ENCODE assay signal across 16 cellular contexts in genomic region chr16:68270353-68270752, GRCh38. TPM values are rescaled to one million over a fixed set of nuclear protein-coding genes. Genes with fewer than 3 reads are reported as not detected.
DNase-seq lines count a peak whose midpoint lies in the region; ATAC-seq, FAIRE-seq and TF ChIP-seq lines count a peak whose summit lies in the region.
"Had no signal": no experiment of that assay in that cellular context is flagged by ENCODE, and none has a peak within 500 bp of the region (broad histone marks: within the 10 kb centered on the region; RNA-seq: fewer than 3 reads in every experiment).

No MANE protein-coding gene starts in this region.

- H3K27ac Mint-ChIP-seq in activated CD8-positive, alpha-beta T cell treated with anti-CD3 and anti-CD28 coated beads for 36 hours = peak overlapping the region; percentile 91
- peak overlapping the region; percentile 42 to 59 for H3K27ac Mint-ChIP-seq in natural killer cell

- no peak overlapping the region for H4K8ac ChIP-seq in mesenchymal stem cell (ENCODE audit: low read length)

- peaks cover 84% of the 10 kb centered on the region for H3K4me1 Mint-ChIP-seq in activated CD8-positive, alpha-beta T cell treated with anti-CD3 and anti-CD28 coated beads for 36 hours (ENCODE audit: low read depth)
- H3K4me1 Mint-ChIP-seq in natural killer cell = peaks cover 12 to 33% of the 10 kb centered on the region in 2 donors

- no peak overlapping the region for H3K14ac ChIP-seq in mesenchymal stem cell (ENCODE audit: low read length in 2 of 2)

- POLR2A ChIA-PET in HepG2 (lab: Yijun Ruan, JAX) = interaction anchor here (1.6 kb wide), 1 partner anchor 40 kb away, joined by 7 read pairs; the partner anchor contains the start of genes PRMT7 and SLC7A6OS
- POLR2A ChIA-PET in activated CD8-positive, alpha-beta T cell treated with anti-CD3 and anti-CD28 coated beads for 36 hours (lab: Charles Lee) = interaction anchor here (2.5 to 3.5 kb wide), 2 partner anchors 14 to 18 kb away, joined by 7 to 24 read pairs; no protein-coding TSS in a partner anchor
- POLR2A ChIA-PET in PC-9 (lab: Charles Lee; ENCODE audit: unreplicated experiment) = interaction anchor here (0.6 kb wide), 1 partner anchor 750 kb away, joined by 15 read pairs; no protein-coding TSS in a partner anchor

- H3K9ac ChIP-seq in HepG2 (ENCODE audit: insufficient read depth, low read depth, low read length) (peak overlapping the region; percentile 50; the same call in 1 of the 2 replicates), mesenchymal stem cell (ENCODE audit: low read length) (no peak overlapping the region)
- H3K9ac ChIP-seq: parathyroid adenoma had no signal

- CTCF ChIA-PET in HepG2 (lab: Yijun Ruan, JAX; ENCODE audit: low intra/inter-chr PET ratio, low total read pairs) = interaction anchor here (1.2 kb wide), 1 partner anchor 9 kb away, joined by 3 read pairs; no protein-coding TSS in a partner anchor
- CTCF ChIA-PET in activated CD8-positive, alpha-beta T cell treated with anti-CD3 and anti-CD28 coated beads for 36 hours (lab: Charles Lee) = interaction anchor here (4.1 to 8.5 kb wide), 3 partner anchors 8 to 58 kb away, joined by 21 to 97 read pairs (median 31); partner anchors contain the start of gene SLC7A6
- CTCF ChIA-PET in PC-9 (lab: Charles Lee) = no interaction called here

- ATAC-seq in HepG2 = no peak
- ATAC-seq in right lobe of liver = no peak
- peak; percentile 49 for ATAC-seq in activated CD8-positive, alpha-beta T cell treated with anti-CD3 and anti-CD28 coated beads for 36 hours
- peak in 1 of 3 donors; percentile 23 for ATAC-seq in natural killer cell
- ATAC-seq: left colon had no signal

- in situ Hi-C loops in HepG2 (cut with HindIII; ENCODE audit: extremely low pct_ligation_motif_present, low pct_unique_long_range_greater_than_20kb) = no loop called here

- H2AK5ac ChIP-seq in mesenchymal stem cell (ENCODE audit: low read length, severe bottlenecking) = no peak overlapping the region

- H4K20me1 ChIP-seq in HepG2 (ENCODE audit: insufficient read depth, low read length) (peaks cover 31% of the 10 kb centered on the region), PC-9 (ENCODE audit: insufficient read depth) (peaks cover 30% of the 10 kb centered on the region)

- peaks cover 89% of the 10 kb centered on the region for H3K4me1 ChIP-seq in HepG2 (ENCODE audit: insufficient read depth, low read length)
- peaks cover 0 to 4% (median 0%) of the 10 kb centered on the region in 4 donors for H3K4me1 ChIP-seq in right lobe of liver
- peaks cover 37% of the 10 kb centered on the region for H3K4me1 ChIP-seq in PC-9 (replicated peaks; ENCODE audit: insufficient read depth)
- peaks cover 15% of the 10 kb centered on the region for H3K4me1 ChIP-seq in mesenchymal stem cell (ENCODE audit: control insufficient read depth, insufficient read depth, low read depth, low read length)

- H3K4me2 ChIP-seq in HepG2 (ENCODE audit: low read depth, low read length) = no peak overlapping the region
- H3K4me2 ChIP-seq in PC-9 = no peak overlapping the region
- H3K4me2 ChIP-seq in mesenchymal stem cell (ENCODE audit: low read length, poor library complexity, severe bottlenecking) = no peak overlapping the region

- H3K23ac ChIP-seq in mesenchymal stem cell (ENCODE audit: low read length in 2 of 2) = no peak overlapping the region

- no peaks in the 10 kb centered on the region for H3K9me2 ChIP-seq in PC-9 (ENCODE audit: insufficient read depth)

- H2BK12ac ChIP-seq in mesenchymal stem cell (ENCODE audit: low read length in 2 of 2) = no peak overlapping the region

- H3K79me2 ChIP-seq in HepG2 (ENCODE audit: insufficient read depth, low read length) (peaks cover 88% of the 10 kb centered on the region), PC-9 (ENCODE audit: low read depth) (peaks cover 76% of the 10 kb centered on the region)
- H3K79me2 ChIP-seq: parathyroid adenoma had no signal

- no peak overlapping the region for H4K91ac ChIP-seq in mesenchymal stem cell (ENCODE audit: low read length)

- intact Hi-C loops in HepG2 (cut with micrococcal nuclease; ENCODE audit: unreplicated experiment) = no loop called here
- intact Hi-C loops in right lobe of liver (cut with DNase I) = no loop called here
- intact Hi-C loops in activated CD8-positive, alpha-beta T cell treated with anti-CD3 and anti-CD28 coated beads for 36 hours (cut with micrococcal nuclease) = loop anchor here (2.0 kb wide), 1 partner anchor 14 kb away; no protein-coding TSS in a partner anchor
- intact Hi-C loops in natural killer cell (cut with micrococcal nuclease) = no loop called here
- intact Hi-C loops in PC-9 (cut with micrococcal nuclease; ENCODE audit: unreplicated experiment) = no loop called here

- TF ChIP-seq POLR2A in HepG2 (IDR thresholded peaks at IDR 0.05; ENCODE audit: insufficient read depth in 1 of 2, low read depth in 2 of 2, low read length in 2 of 2) (no peak), right lobe of liver (IDR thresholded peaks at IDR 0.05) (no peak)

- H2BK5ac ChIP-seq in mesenchymal stem cell (ENCODE audit: low read depth, low read length, poor library complexity, severe bottlenecking) = no peak overlapping the region

- no peak for TF ChIP-seq CTCF in HepG2 (CRISPR knock-in tag; IDR thresholded peaks at IDR 0.05)
- no peak for TF ChIP-seq CTCF in right lobe of liver (IDR thresholded peaks at IDR 0.05)
- no peak for TF ChIP-seq CTCF in activated CD8-positive, alpha-beta T cell treated with anti-CD3 and anti-CD28 coated beads for 36 hours (IDR thresholded peaks at IDR 0.05)
- TF ChIP-seq CTCF in natural killer cell (IDR thresholded peaks at IDR 0.05) = no peak
- no peak for TF ChIP-seq CTCF in PC-9 (conservative IDR thresholded peaks at IDR 0.05)

- no peak overlapping the region for H2BK15ac ChIP-seq in mesenchymal stem cell (ENCODE audit: low read depth, poor library complexity, severe bottlenecking)

- no peaks in the 10 kb centered on the region for H3K9me3 Mint-ChIP-seq in activated CD8-positive, alpha-beta T cell treated with anti-CD3 and anti-CD28 coated beads for 36 hours
- H3K9me3 Mint-ChIP-seq in natural killer cell = no peaks in the 10 kb centered on the region

- peaks cover 60% of the 10 kb centered on the region for H3K36me3 Mint-ChIP-seq in activated CD8-positive, alpha-beta T cell treated with anti-CD3 and anti-CD28 coated beads for 36 hours (ENCODE audit: low read depth)
- no peaks in the 10 kb centered on the region for H3K36me3 Mint-ChIP-seq in natural killer cell

- TF ChIP-seq EP300 in HepG2 (IDR thresholded peaks at IDR 0.05; ENCODE audit: low read depth in 2 of 2, low read length in 2 of 2) (no peak), HepG2 (CRISPR knock-in tag; IDR thresholded peaks at IDR 0.05; ENCODE audit: borderline replicate concordance) (no peak)

- H2AFZ ChIP-seq in HepG2 (ENCODE audit: low read length) (no peak overlapping the region), PC-9 (no peak overlapping the region), mesenchymal stem cell (ENCODE audit: low read depth, low read length) (no peak overlapping the region)
- H2AFZ ChIP-seq: parathyroid adenoma had no signal

- no peaks in the 10 kb centered on the region for H3K27me3 Mint-ChIP-seq in activated CD8-positive, alpha-beta T cell treated with anti-CD3 and anti-CD28 coated beads for 36 hours
- no peaks in the 10 kb centered on the region for H3K27me3 Mint-ChIP-seq in natural killer cell (ENCODE audit: low read depth in 2 of 2)

- BruUV-seq in HepG2 (replicated peaks; lab: Mats Ljungman, UMichigan) (no TSS peak), PC-9 (replicated peaks; lab: Mats Ljungman, UMichigan) (no TSS peak)

- H3K9me3 ChIP-seq in HepG2 (ENCODE audit: low read length) (no peaks in the 10 kb centered on the region), right lobe of liver (no peaks in the 10 kb centered on the region), PC-9 (ENCODE audit: insufficient read depth, low read depth) (no peaks in the 10 kb centered on the region), mesenchymal stem cell (ENCODE audit: control insufficient read depth, low read length) (no peaks in the 10 kb centered on the region)
- H3K9me3 ChIP-seq: spleen, stomach had no signal

- no peak overlapping the region for H3K4me3 ChIP-seq in HepG2 (replicated peaks in 1 of 3; ENCODE audit: insufficient read depth in 1 of 3, low read depth in 2 of 3, low read length in 3 of 3)
- H3K4me3 ChIP-seq in right lobe of liver = no peak overlapping the region
- no peak overlapping the region for H3K4me3 ChIP-seq in PC-9
- no peak overlapping the region for H3K4me3 ChIP-seq in mesenchymal stem cell (ENCODE audit: insufficient read depth in 1 of 2, low read depth in 1 of 2, low read length in 2 of 2)
- H3K4me3 ChIP-seq: spleen, stomach had no signal

- H3F3A ChIP-seq in PC-9 (ENCODE audit: insufficient read depth, low read depth) = peaks cover 21% of the 10 kb centered on the region

- DNase-seq in HepG2 (ENCODE audit: low spot score) (no peak), right lobe of liver (no peak), natural killer cell (no peak), PC-9 (no peak), mesenchymal stem cell (no peak), urothelium cell line (ENCODE audit: low spot score) (no peak)
- no peak for DNase-seq in activated CD8-positive, alpha-beta T cell treated with anti-CD3 and anti-CD28 coated beads for 36 hours
- DNase-seq: DMS53, hippocampal formation, left colon, NCI-H2029, NCI-H526, spleen, stomach, WERI-Rb-1 had no signal

- peak overlapping the region; percentile 36 for H3K4me3 Mint-ChIP-seq in activated CD8-positive, alpha-beta T cell treated with anti-CD3 and anti-CD28 coated beads for 36 hours
- H3K4me3 Mint-ChIP-seq in natural killer cell = no peak overlapping the region

- no peak for FAIRE-seq in HepG2 (lab: Jason Lieb, UNC)
- no peak for FAIRE-seq in urothelium cell line (lab: Jason Lieb, UNC)

- H2BK120ac ChIP-seq in mesenchymal stem cell (ENCODE audit: low read depth, low read length) = no peak overlapping the region

- H3K79me1 ChIP-seq in mesenchymal stem cell (replicated peaks; ENCODE audit: low read length, poor library complexity, severe bottlenecking) = peaks cover 18% of the 10 kb centered on the region

- no peak for TF ChIP-seq RAD21 in HepG2 (CRISPR knock-in tag; IDR thresholded peaks at IDR 0.05)

- H3K27ac ChIP-seq in HepG2 (ENCODE audit: extremely low read length, insufficient read depth, low read length) (peak overlapping the region; percentile 78), right lobe of liver (no peak overlapping the region), PC-9 (no peak overlapping the region), mesenchymal stem cell (ENCODE audit: low read length, poor library complexity, severe bottlenecking) (no peak overlapping the region)
- H3K27ac ChIP-seq: parathyroid adenoma, spleen, WERI-Rb-1 had no signal

- WGBS in HepG2 (ENCODE audit: low lambda C conversion rate) = 0% methylated on average over 1 of the region's 1 CpG
- WGBS in right lobe of liver (ENCODE audit: insufficient coverage, low coverage, low lambda C conversion rate, missing lambda C conversion rate) = 38% methylated on average over 1 of the region's 1 CpG
- 0% methylated on average over 1 of the region's 1 CpG for WGBS in mesenchymal stem cell

- H3K27me3 ChIP-seq in HepG2 (ENCODE audit: control insufficient read depth in 1 of 2, insufficient read depth in 2 of 2, low read length in 2 of 2) (no peaks in the 10 kb centered on the region; a peak in 1 of 5 replicates), right lobe of liver (no peaks in the 10 kb centered on the region), PC-9 (ENCODE audit: insufficient read depth, low read depth) (no peaks in the 10 kb centered on the region), mesenchymal stem cell (ENCODE audit: control insufficient read depth in 1 of 2, insufficient read depth in 1 of 2, low read length in 2 of 2) (no peaks in the 10 kb centered on the region)
- H3K27me3 ChIP-seq: spleen, stomach had no signal

- H3K36me3 ChIP-seq in HepG2 (replicated peaks in 1 of 2; ENCODE audit: control insufficient read depth in 1 of 2, insufficient read depth in 2 of 2, low read length in 2 of 2) (peaks cover 19 to 36% of the 10 kb centered on the region in 2 experiments), right lobe of liver (no peaks in the 10 kb centered on the region), PC-9 (ENCODE audit: low read depth) (peaks cover 15% of the 10 kb centered on the region; the same call in 1 of the 2 replicates), mesenchymal stem cell (ENCODE audit: control insufficient read depth in 1 of 2, insufficient read depth in 2 of 2, low read depth in 1 of 2, low read length in 2 of 2) (peaks cover 22 to 36% of the 10 kb centered on the region in 2 experiments)

- H3K4ac ChIP-seq in mesenchymal stem cell (ENCODE audit: low read depth in 1 of 2, low read length in 2 of 2) = no peak overlapping the region

- H3K18ac ChIP-seq in mesenchymal stem cell (ENCODE audit: low read depth in 1 of 2, low read length in 2 of 2) = no peak overlapping the region

RNA-seq across cellular contexts. Expression of gene SLC7A6, which starts 6.0 kb away (rescaled TPM):
- total RNA-seq in HepG2 (2016; rRNA removed; fragmentation: Illumina TruSeq; extraction: Trizol) = 25.4 and 35.8 TPM in 2 replicates
- total RNA-seq in HepG2 (2016; cell fraction: cytosol; rRNA removed; fragmentation: Illumina TruSeq; extraction: Trizol; ENCODE audit: low read depth) = 116 and 121 TPM in 2 replicates
- 25.1 and 35.3 TPM in 2 replicates for total RNA-seq in HepG2 (2016; cell fraction: insoluble cytoplasmic fraction; rRNA removed; fragmentation: Illumina TruSeq; extraction: Trizol)
- 38.4 and 41.5 TPM in 2 replicates for total RNA-seq in HepG2 (2016; cell fraction: membrane; rRNA removed; fragmentation: Illumina TruSeq; extraction: Trizol)
- total RNA-seq in HepG2 (2016; cell fraction: nucleus; rRNA removed; fragmentation: Illumina TruSeq; extraction: Trizol) = 53.5 and 62.4 TPM in 2 replicates
- 67.4 and 70.8 TPM in 2 replicates for polyA plus RNA-seq in HepG2 (2011; rRNA removed)
- 38.1 and 42.5 TPM in 2 replicates for polyA plus RNA-seq in HepG2 (2011; cell fraction: cytosol; rRNA removed)
- 195 and 234 TPM in 2 replicates for polyA plus RNA-seq in HepG2 (2011; cell fraction: nucleus; rRNA removed)
- 29.8 and 35.6 TPM in 2 replicates for polyA plus RNA-seq in HepG2 (2012)
- 4.5 and 5.9 TPM in 2 replicates for polyA plus RNA-seq in HepG2 (2016; cell fraction: cytosol; fragmentation: Illumina TruSeq; extraction: Trizol; ENCODE audit: low read depth)
- polyA plus RNA-seq in HepG2 (2016; cell fraction: insoluble cytoplasmic fraction; fragmentation: Illumina TruSeq; extraction: Trizol; ENCODE audit: low read depth) = 17.5 and 18.7 TPM in 2 replicates
- 8.7 and 9.5 TPM in 2 replicates for polyA plus RNA-seq in HepG2 (2016; cell fraction: membrane; fragmentation: Illumina TruSeq; extraction: Trizol; ENCODE audit: low read depth)
- 86.8 and 104 TPM in 2 replicates for polyA plus RNA-seq in HepG2 (2016; cell fraction: nucleus; fragmentation: Illumina TruSeq; extraction: Trizol; ENCODE audit: insufficient read depth, low read depth)
- polyA minus RNA-seq in HepG2 (2011; rRNA and poly(A)+ RNA removed; ENCODE audit: low replicate concordance) = 346 and 374 TPM in 2 replicates
- polyA minus RNA-seq in HepG2 (2011; cell fraction: cytosol; rRNA and poly(A)+ RNA removed) = 39.3 and 39.6 TPM in 2 replicates
- 114 and 135 TPM in 2 replicates for polyA minus RNA-seq in HepG2 (2011; cell fraction: nucleus; rRNA and poly(A)+ RNA removed)
- 1 to 10 TPM; 1.6 to 9.6 (median 4.5) TPM for total RNA-seq in right lobe of liver
- total RNA-seq in activated CD8-positive, alpha-beta T cell treated with anti-CD3 and anti-CD28 coated beads for 36 hours = 10 to 100 TPM; 73.8 to 76.9 TPM
- 10 to 100 TPM; 46.6 to 84.9 (median 69.6) TPM for total RNA-seq in natural killer cell
- total RNA-seq in PC-9 (2021) = 28.6 and 44.7 TPM in 2 replicates
- polyA plus RNA-seq in mesenchymal stem cell (2013, experiment 1 of 2) = 27.0 TPM
- 34.1 TPM for polyA plus RNA-seq in mesenchymal stem cell (2013, experiment 2 of 2)

RNA-seq across cellular contexts. Expression of gene PLA2G15, which starts 25.2 kb away (rescaled TPM):
- 9.9 and 14.4 TPM in 2 replicates for total RNA-seq in HepG2 (2016; rRNA removed; fragmentation: Illumina TruSeq; extraction: Trizol)
- total RNA-seq in HepG2 (2016; cell fraction: cytosol; rRNA removed; fragmentation: Illumina TruSeq; extraction: Trizol; ENCODE audit: low read depth) = 1.6 and 1.9 TPM in 2 replicates
- 8.0 and 15.5 TPM in 2 replicates for total RNA-seq in HepG2 (2016; cell fraction: insoluble cytoplasmic fraction; rRNA removed; fragmentation: Illumina TruSeq; extraction: Trizol)
- total RNA-seq in HepG2 (2016; cell fraction: membrane; rRNA removed; fragmentation: Illumina TruSeq; extraction: Trizol) = 4.8 and 5.1 TPM in 2 replicates
- 16.6 and 20.9 TPM in 2 replicates for total RNA-seq in HepG2 (2016; cell fraction: nucleus; rRNA removed; fragmentation: Illumina TruSeq; extraction: Trizol)
- polyA plus RNA-seq in HepG2 (2011; rRNA removed) = 23.7 and 30.2 TPM in 2 replicates
- 18.0 and 24.3 TPM in 2 replicates for polyA plus RNA-seq in HepG2 (2011; cell fraction: cytosol; rRNA removed)
- polyA plus RNA-seq in HepG2 (2011; cell fraction: nucleus; rRNA removed) = 25.8 and 28.3 TPM in 2 replicates
- 14.5 and 15.3 TPM in 2 replicates for polyA plus RNA-seq in HepG2 (2012)
- 1.2 and 1.8 TPM in 2 replicates for polyA plus RNA-seq in HepG2 (2016; cell fraction: cytosol; fragmentation: Illumina TruSeq; extraction: Trizol; ENCODE audit: low read depth)
- 8.4 and 8.8 TPM in 2 replicates for polyA plus RNA-seq in HepG2 (2016; cell fraction: insoluble cytoplasmic fraction; fragmentation: Illumina TruSeq; extraction: Trizol; ENCODE audit: low read depth)
- polyA plus RNA-seq in HepG2 (2016; cell fraction: membrane; fragmentation: Illumina TruSeq; extraction: Trizol; ENCODE audit: low read depth) = 2.6 and 3.5 TPM in 2 replicates
- polyA plus RNA-seq in HepG2 (2016; cell fraction: nucleus; fragmentation: Illumina TruSeq; extraction: Trizol; ENCODE audit: insufficient read depth, low read depth) = 29.5 and 29.9 TPM in 2 replicates
- polyA minus RNA-seq in HepG2 (2011; rRNA and poly(A)+ RNA removed; ENCODE audit: low replicate concordance) = 18.7 and 48.3 TPM in 2 replicates
- 13.9 and 15.8 TPM in 2 replicates for polyA minus RNA-seq in HepG2 (2011; cell fraction: cytosol; rRNA and poly(A)+ RNA removed)
- polyA minus RNA-seq in HepG2 (2011; cell fraction: nucleus; rRNA and poly(A)+ RNA removed) = 5.9 and 8.5 TPM in 2 replicates
- total RNA-seq in right lobe of liver = 10 to 100 TPM in 5 of 6 experiments, 1 to 10 TPM in 1; 9.7 to 21.2 (median 13.7) TPM
- total RNA-seq in activated CD8-positive, alpha-beta T cell treated with anti-CD3 and anti-CD28 coated beads for 36 hours = 1 to 10 TPM; 6.7 to 6.8 TPM
- 10 to 100 TPM in 2 of 3 donors, 1 to 10 TPM in 1; 5.6 to 13.0 (median 12.7) TPM for total RNA-seq in natural killer cell
- total RNA-seq in PC-9 (2021) = 13.4 and 14.0 TPM in 2 replicates
- polyA plus RNA-seq in mesenchymal stem cell (2013, experiment 1 of 2) = 26.1 TPM
- polyA plus RNA-seq in mesenchymal stem cell (2013, experiment 2 of 2) = 25.9 TPM

RNA-seq across cellular contexts. Expression of gene ESRP2, which starts 34.4 kb away (rescaled TPM):
- 17.1 and 21.1 TPM in 2 replicates for total RNA-seq in HepG2 (2016; rRNA removed; fragmentation: Illumina TruSeq; extraction: Trizol)
- total RNA-seq in HepG2 (2016; cell fraction: cytosol; rRNA removed; fragmentation: Illumina TruSeq; extraction: Trizol; ENCODE audit: low read depth) = 6.8 and 7.6 TPM in 2 replicates
- total RNA-seq in HepG2 (2016; cell fraction: insoluble cytoplasmic fraction; rRNA removed; fragmentation: Illumina TruSeq; extraction: Trizol) = 14.0 and 20.2 TPM in 2 replicates
- 8.4 and 9.8 TPM in 2 replicates for total RNA-seq in HepG2 (2016; cell fraction: membrane; rRNA removed; fragmentation: Illumina TruSeq; extraction: Trizol)
- total RNA-seq in HepG2 (2016; cell fraction: nucleus; rRNA removed; fragmentation: Illumina TruSeq; extraction: Trizol) = 30.8 and 33.0 TPM in 2 replicates
- polyA plus RNA-seq in HepG2 (2011; rRNA removed) = 32.4 and 36.3 TPM in 2 replicates
- polyA plus RNA-seq in HepG2 (2011; cell fraction: cytosol; rRNA removed) = 15.3 and 21.4 TPM in 2 replicates
- polyA plus RNA-seq in HepG2 (2011; cell fraction: nucleus; rRNA removed) = 149 and 178 TPM in 2 replicates
- polyA plus RNA-seq in HepG2 (2012) = 22.9 and 25.0 TPM in 2 replicates
- polyA plus RNA-seq in HepG2 (2016; cell fraction: cytosol; fragmentation: Illumina TruSeq; extraction: Trizol; ENCODE audit: low read depth) = 1.9 and 2.0 TPM in 2 replicates
- 20.9 and 25.3 TPM in 2 replicates for polyA plus RNA-seq in HepG2 (2016; cell fraction: insoluble cytoplasmic fraction; fragmentation: Illumina TruSeq; extraction: Trizol; ENCODE audit: low read depth)
- polyA plus RNA-seq in HepG2 (2016; cell fraction: membrane; fragmentation: Illumina TruSeq; extraction: Trizol; ENCODE audit: low read depth) = 6.3 and 6.7 TPM in 2 replicates
- 75.9 and 77.2 TPM in 2 replicates for polyA plus RNA-seq in HepG2 (2016; cell fraction: nucleus; fragmentation: Illumina TruSeq; extraction: Trizol; ENCODE audit: insufficient read depth, low read depth)
- 91.8 and 102 TPM in 2 replicates for polyA minus RNA-seq in HepG2 (2011; rRNA and poly(A)+ RNA removed; ENCODE audit: low replicate concordance)
- 22.4 and 22.8 TPM in 2 replicates for polyA minus RNA-seq in HepG2 (2011; cell fraction: cytosol; rRNA and poly(A)+ RNA removed)
- polyA minus RNA-seq in HepG2 (2011; cell fraction: nucleus; rRNA and poly(A)+ RNA removed) = 79.8 and 79.9 TPM in 2 replicates
- total RNA-seq in right lobe of liver = 100 to 1,000 TPM in 1 of 6 experiments, 10 to 100 TPM in 5; 44.8 to 102 (median 57.9) TPM
- total RNA-seq in activated CD8-positive, alpha-beta T cell treated with anti-CD3 and anti-CD28 coated beads for 36 hours = under 1 TPM; 0.65 to 0.77 TPM
- total RNA-seq in natural killer cell = not detected
- total RNA-seq in PC-9 (2021) = 36.4 and 45.0 TPM in 2 replicates
- 0.04 TPM for polyA plus RNA-seq in mesenchymal stem cell (2013, experiment 1 of 2)
- 0.03 TPM for polyA plus RNA-seq in mesenchymal stem cell (2013, experiment 2 of 2)

RNA-seq across cellular contexts. Expression of gene SLC7A6OS, which starts 40.4 kb away (rescaled TPM):
- 21.5 and 21.6 TPM in 2 replicates for total RNA-seq in HepG2 (2016; rRNA removed; fragmentation: Illumina TruSeq; extraction: Trizol)
- 4.2 and 5.7 TPM in 2 replicates for total RNA-seq in HepG2 (2016; cell fraction: cytosol; rRNA removed; fragmentation: Illumina TruSeq; extraction: Trizol; ENCODE audit: low read depth)
- 19.7 and 21.7 TPM in 2 replicates for total RNA-seq in HepG2 (2016; cell fraction: insoluble cytoplasmic fraction; rRNA removed; fragmentation: Illumina TruSeq; extraction: Trizol)
- 8.6 and 9.1 TPM in 2 replicates for total RNA-seq in HepG2 (2016; cell fraction: membrane; rRNA removed; fragmentation: Illumina TruSeq; extraction: Trizol)
- total RNA-seq in HepG2 (2016; cell fraction: nucleus; rRNA removed; fragmentation: Illumina TruSeq; extraction: Trizol) = 28.4 and 34.8 TPM in 2 replicates
- 11.2 and 12.5 TPM in 2 replicates for polyA plus RNA-seq in HepG2 (2011; rRNA removed)
- polyA plus RNA-seq in HepG2 (2011; cell fraction: cytosol; rRNA removed) = 6.1 and 9.0 TPM in 2 replicates
- 22.2 and 25.4 TPM in 2 replicates for polyA plus RNA-seq in HepG2 (2011; cell fraction: nucleus; rRNA removed)
- 12.1 and 13.5 TPM in 2 replicates for polyA plus RNA-seq in HepG2 (2012)
- polyA plus RNA-seq in HepG2 (2016; cell fraction: cytosol; fragmentation: Illumina TruSeq; extraction: Trizol; ENCODE audit: low read depth) = 2.2 and 2.4 TPM in 2 replicates
- polyA plus RNA-seq in HepG2 (2016; cell fraction: insoluble cytoplasmic fraction; fragmentation: Illumina TruSeq; extraction: Trizol; ENCODE audit: low read depth) = 19.5 and 20.3 TPM in 2 replicates
- polyA plus RNA-seq in HepG2 (2016; cell fraction: membrane; fragmentation: Illumina TruSeq; extraction: Trizol; ENCODE audit: low read depth) = 4.3 and 4.5 TPM in 2 replicates
- 37.7 and 42.1 TPM in 2 replicates for polyA plus RNA-seq in HepG2 (2016; cell fraction: nucleus; fragmentation: Illumina TruSeq; extraction: Trizol; ENCODE audit: insufficient read depth, low read depth)
- 8.8 and 15.1 TPM in 2 replicates for polyA minus RNA-seq in HepG2 (2011; rRNA and poly(A)+ RNA removed; ENCODE audit: low replicate concordance)
- polyA minus RNA-seq in HepG2 (2011; cell fraction: cytosol; rRNA and poly(A)+ RNA removed) = 4.7 and 4.9 TPM in 2 replicates
- 26.7 and 28.5 TPM in 2 replicates for polyA minus RNA-seq in HepG2 (2011; cell fraction: nucleus; rRNA and poly(A)+ RNA removed)
- total RNA-seq in right lobe of liver = 1 to 10 TPM; 4.0 to 5.4 (median 4.8) TPM
- 10 to 100 TPM; 20.2 to 23.1 TPM for total RNA-seq in activated CD8-positive, alpha-beta T cell treated with anti-CD3 and anti-CD28 coated beads for 36 hours
- 10 to 100 TPM; 46.3 to 57.3 (median 56.1) TPM for total RNA-seq in natural killer cell
- total RNA-seq in PC-9 (2021) = 14.2 and 17.2 TPM in 2 replicates
- polyA plus RNA-seq in mesenchymal stem cell (2013, experiment 1 of 2) = 7.0 TPM
- polyA plus RNA-seq in mesenchymal stem cell (2013, experiment 2 of 2) = 7.0 TPM

RNA-seq across cellular contexts. Expression of gene PRMT7, which starts 40.5 kb away (rescaled TPM):
- total RNA-seq in HepG2 (2016; rRNA removed; fragmentation: Illumina TruSeq; extraction: Trizol) (46.7 and 55.0 TPM in 2 replicates), right lobe of liver (10 to 100 TPM; 13.1 to 28.3 (median 21.1) TPM), natural killer cell (10 to 100 TPM; 60.7 to 84.7 (median 68.2) TPM), PC-9 (2021) (47.5 and 65.7 TPM in 2 replicates)
- total RNA-seq in HepG2 (2016; cell fraction: cytosol; rRNA removed; fragmentation: Illumina TruSeq; extraction: Trizol; ENCODE audit: low read depth) = 9.5 and 12.3 TPM in 2 replicates
- 45.8 and 52.4 TPM in 2 replicates for total RNA-seq in HepG2 (2016; cell fraction: insoluble cytoplasmic fraction; rRNA removed; fragmentation: Illumina TruSeq; extraction: Trizol)
- 18.9 and 20.2 TPM in 2 replicates for total RNA-seq in HepG2 (2016; cell fraction: membrane; rRNA removed; fragmentation: Illumina TruSeq; extraction: Trizol)
- 51.3 and 66.0 TPM in 2 replicates for total RNA-seq in HepG2 (2016; cell fraction: nucleus; rRNA removed; fragmentation: Illumina TruSeq; extraction: Trizol)
- polyA plus RNA-seq in HepG2 (2011; rRNA removed) = 47.5 and 53.5 TPM in 2 replicates
- 35.5 and 39.1 TPM in 2 replicates for polyA plus RNA-seq in HepG2 (2011; cell fraction: cytosol; rRNA removed)
- polyA plus RNA-seq in HepG2 (2011; cell fraction: nucleus; rRNA removed) = 268 and 334 TPM in 2 replicates
- 28.1 and 39.6 TPM in 2 replicates for polyA plus RNA-seq in HepG2 (2012)
- 4.3 and 4.6 TPM in 2 replicates for polyA plus RNA-seq in HepG2 (2016; cell fraction: cytosol; fragmentation: Illumina TruSeq; extraction: Trizol; ENCODE audit: low read depth)
- polyA plus RNA-seq in HepG2 (2016; cell fraction: insoluble cytoplasmic fraction; fragmentation: Illumina TruSeq; extraction: Trizol; ENCODE audit: low read depth) = 36.4 and 39.2 TPM in 2 replicates
- polyA plus RNA-seq in HepG2 (2016; cell fraction: membrane; fragmentation: Illumina TruSeq; extraction: Trizol; ENCODE audit: low read depth) = 6.8 and 7.1 TPM in 2 replicates
- 109 and 112 TPM in 2 replicates for polyA plus RNA-seq in HepG2 (2016; cell fraction: nucleus; fragmentation: Illumina TruSeq; extraction: Trizol; ENCODE audit: insufficient read depth, low read depth)
- 105 and 173 TPM in 2 replicates for polyA minus RNA-seq in HepG2 (2011; rRNA and poly(A)+ RNA removed; ENCODE audit: low replicate concordance)
- 15.1 and 21.0 TPM in 2 replicates for polyA minus RNA-seq in HepG2 (2011; cell fraction: cytosol; rRNA and poly(A)+ RNA removed)
- polyA minus RNA-seq in HepG2 (2011; cell fraction: nucleus; rRNA and poly(A)+ RNA removed) = 89.8 and 99.8 TPM in 2 replicates
- total RNA-seq in activated CD8-positive, alpha-beta T cell treated with anti-CD3 and anti-CD28 coated beads for 36 hours = 10 to 100 TPM; 67.4 to 78.4 TPM
- 14.6 TPM for polyA plus RNA-seq in mesenchymal stem cell (2013, experiment 1 of 2)
- 14.7 TPM for polyA plus RNA-seq in mesenchymal stem cell (2013, experiment 2 of 2)

Comparison
In these comparisons a context has a peak if more than half of its experiments do, and no peak if none do; other contexts are left out.
1. RNA of gene ESRP2, which starts 34.4 kb away (total RNA-seq): 44.8 to 102 TPM in right lobe of liver, 36.4 to 45.0 TPM in PC-9 and 6.8 to 33.0 TPM in HepG2; 0.65 to 0.77 TPM in activated CD8-positive, alpha-beta T cell treated with anti-CD3 and anti-CD28 coated beads for 36 hours and not detected in natural killer cell; every median in the first group is over 4 times any median in the second.